1 cellular context compared by ENCODE assay signal in genomic region chr12:108594960-108595710, GRCh38.
TF ChIP-seq lines count a peak whose summit lies in the region.

No MANE protein-coding gene starts in this region.

TF ChIP-seq in K562, 482 proteins besides CTCF, POLR2A, EP300 and RAD21 (continued from another document):
- TF ChIP-seq IRF1 (CRISPR knock-in tag; IDR thresholded peaks at IDR 0.05; ENCODE audit: borderline replicate concordance) (no peak), POLR3G (IDR thresholded peaks at IDR 0.05; ENCODE audit: extremely low read depth, insufficient read length, insufficient replicate concordance) (no peak), ZNF217 (CRISPR knock-in tag; IDR thresholded peaks at IDR 0.05) (no peak), SREBF1 (IDR thresholded peaks at IDR 0.05; ENCODE audit: borderline replicate concordance, low read depth, low read length) (no peak), E2F4 (CRISPR knock-in tag; IDR thresholded peaks at IDR 0.05; ENCODE audit: low read depth) (no peak), NONO (IDR thresholded peaks at IDR 0.05; ENCODE audit: low read depth in 2 of 2, low read length in 1 of 2) (no peak), ARID1B (IDR thresholded peaks at IDR 0.05) (no peak), TSC22D4 (tag; IDR thresholded peaks at IDR 0.05) (0 out of 2 replicates have a peak, but pooled peaks have one; percentile 38)
TF ChIP-seq in K562: peak in this region for 16.
